8 cellular contexts compared by ENCODE assay signal in genomic region chr12:108618079-108618952, GRCh38. TPM values are rescaled to one million over a fixed set of nuclear protein-coding genes. Genes with fewer than 3 reads are reported as not detected.
DNase-seq lines count a peak whose midpoint lies in the region; ATAC-seq and TF ChIP-seq lines count a peak whose summit lies in the region.

No MANE protein-coding gene starts in this region.

- H3K4me3 ChIP-seq in HAP-1: no peak overlapping the region
- no peak overlapping the region for H3K4me3 ChIP-seq in adrenal gland
- H3K4me3 ChIP-seq in heart right ventricle: no peak overlapping the region
- no peak overlapping the region for H3K4me3 ChIP-seq in rectal smooth muscle tissue (ENCODE audit: low read length)

- H3K9me3 ChIP-seq in HAP-1: no peaks in the 10 kb centered on the region
- no peaks in the 10 kb centered on the region for H3K9me3 ChIP-seq in adrenal gland (replicated peaks in 1 of 3)
- H3K9me3 ChIP-seq in heart right ventricle: peaks cover 0 to 8% (median 0%) of the 10 kb centered on the region in 11 donors

- peak; percentile 57 to 69 (median 62) for ATAC-seq in T-cell (replicated peaks in 1 of 4)
- ATAC-seq in heart right ventricle: peak; percentile 72 to 90 (median 84)
- no peak for ATAC-seq in GM21423 (IDR thresholded peaks at IDR 0.05; ENCODE audit: unreplicated experiment)

- no peaks in the 10 kb centered on the region for H3K27me3 ChIP-seq in HAP-1 (ENCODE audit: low read depth)
- no peaks in the 10 kb centered on the region for H3K27me3 ChIP-seq in adrenal gland
- H3K27me3 ChIP-seq in heart right ventricle: no peaks in the 10 kb centered on the region
- H3K27me3 ChIP-seq in rectal smooth muscle tissue (ENCODE audit: control insufficient read depth, insufficient read depth, low read length): no peaks in the 10 kb centered on the region

- peaks cover 62 to 84% (median 66%) of the 10 kb centered on the region in 3 donors for H3K4me1 Mint-ChIP-seq in T-cell

- in situ Hi-C loops in HAP-1 (cut with MboI; ENCODE audit: low sequenced_read_pairs): loop anchor here (5.0 kb wide), 1 partner anchor 51 kb away; no protein-coding TSS in a partner anchor

- H3K9ac ChIP-seq in rectal smooth muscle tissue (ENCODE audit: low read length): peak overlapping the region; percentile 27

- intact Hi-C loops in adrenal gland (cut with DNase I): loop anchor here (2.0 to 10.0 kb wide), 3 partner anchors 51 to 104 kb away; partner anchors contain the start of genes FICD (in 1 of the 2) and ISCU (in 1 of the 2)
- intact Hi-C loops in heart right ventricle (cut with DNase I): loop anchor here in 7 of 10 donors (1.0 to 10.0 kb wide), 5 partner anchors 46 to 476 kb away; partner anchors contain the start of genes ISCU (in 2 of the 7), ALKBH2 (in 1 of the 7) and UNG (in 1 of the 7)

- no peaks in the 10 kb centered on the region for H3K36me3 ChIP-seq in HAP-1 (replicated peaks)
- H3K36me3 ChIP-seq in adrenal gland (replicated peaks in 1 of 2): no peaks in the 10 kb centered on the region
- H3K36me3 ChIP-seq in heart right ventricle: peaks cover 0 to 21% (median 0%) of the 10 kb centered on the region in 9 donors
- H3K36me3 ChIP-seq in rectal smooth muscle tissue (ENCODE audit: control insufficient read depth, insufficient read depth, low read length): peaks cover 1% of the 10 kb centered on the region

- POLR2A ChIA-PET in T-cell (lab: Charles Lee): interaction anchor here (0.5 to 2.1 kb wide), 14 partner anchors 8 to 232 kb away, joined by 3 to 13 read pairs (median 3); partner anchors contain the start of genes ISCU (in 2 of the 2), SART3 (in 1 of the 2) and SELPLG (in 1 of the 2)

- peaks cover 0 to 6% (median 0%) of the 10 kb centered on the region in 3 donors for H3K9me3 Mint-ChIP-seq in T-cell

- peaks cover 35% of the 10 kb centered on the region for H3K36me3 Mint-ChIP-seq in T-cell

- peak; percentile 91 to 99 (median 94) for TF ChIP-seq CTCF in adrenal gland (IDR thresholded peaks at IDR 0.05)
- TF ChIP-seq CTCF in heart right ventricle (IDR thresholded peaks at IDR 0.05): peak; percentile 97 to 99 (median 98)

- no peaks in the 10 kb centered on the region for H3K4me1 ChIP-seq in HAP-1
- peaks cover 5 to 22% of the 10 kb centered on the region in 2 donors for H3K4me1 ChIP-seq in adrenal gland (replicated peaks in 1 of 2)
- peaks cover 0 to 66% (median 14%) of the 10 kb centered on the region in 9 donors for H3K4me1 ChIP-seq in heart right ventricle
- no peaks in the 10 kb centered on the region for H3K4me1 ChIP-seq in rectal smooth muscle tissue (ENCODE audit: control insufficient read depth, insufficient read depth, low read length)

- peak; percentile 83 for DNase-seq in DMS53 treated with DMSO at 0.1 percent for 48 hours (lab: John Stamatoyannopoulos, UW; ENCODE audit: unreplicated experiment)
- peak; percentile 70 to 86 for DNase-seq in HAP-1 (ENCODE audit: low spot score in 2 of 2)
- DNase-seq in NCI-H146 treated with DMSO at 0.1 percent for 48 hours (lab: John Stamatoyannopoulos, UW; ENCODE audit: unreplicated experiment): peak; percentile 55
- peak in 33 of 34 experiments; percentile 49 to 80 (median 70) for DNase-seq in T-cell
- DNase-seq in adrenal gland: peak; percentile 79 to 90 (median 87)
- peak; percentile 72 to 82 for DNase-seq in heart right ventricle

- CTCF ChIA-PET in T-cell (lab: Charles Lee): interaction anchor here (0.6 to 5.0 kb wide), 31 partner anchors 9 to 1070 kb away, joined by 3 to 140 read pairs (median 5); partner anchors contain the start of genes ISCU (in 2 of the 2), SART3 (in 1 of the 2) and SELPLG (in 1 of the 2)

- peak overlapping the region in 2 of 3 donors; percentile 2 to 69 for H3K4me3 Mint-ChIP-seq in T-cell

- WGBS in adrenal gland, 4 donors: 5 to 9% (median 7%) methylated on average over 10 to 16 of the region's 16 CpGs
- 12 to 13% methylated on average over 16 of the region's 16 CpGs for WGBS in heart right ventricle, 2 donors

- H3K27me3 Mint-ChIP-seq in T-cell: no peaks in the 10 kb centered on the region

- H3K27ac ChIP-seq in adrenal gland (peak overlapping the region in 1 of 5 donors; percentile 43), heart right ventricle (peak overlapping the region in 1 of 10 donors; percentile 71), rectal smooth muscle tissue (ENCODE audit: low read depth, low read length) (no peak overlapping the region)

- no peak for TF ChIP-seq POLR2A in adrenal gland (IDR thresholded peaks at IDR 0.05)

- H3K27ac Mint-ChIP-seq in T-cell: peak overlapping the region; percentile 86 to 87

RNA-seq across cellular contexts. Expression of gene SELPLG, which starts 15.4 kb away (rescaled TPM):
- total RNA-seq in T-cell: 100 to 1,000 TPM; 102 to 220 (median 215) TPM
- total RNA-seq in adrenal gland: 10 to 100 TPM in 7 of 8 donors, 1 to 10 TPM in 1; 9.4 to 46.1 (median 16.0) TPM
- 1 to 10 TPM; 3.3 to 4.8 (median 3.8) TPM for polyA plus RNA-seq in adrenal gland
- total RNA-seq in heart right ventricle: 10 to 100 TPM in 1 of 10 donors, 1 to 10 TPM in 9; 1.5 to 17.6 (median 2.4) TPM
- polyA plus RNA-seq in heart right ventricle: 1 to 10 TPM in 1 of 2 donors, under 1 TPM in 1; 0.88 to 3.9 TPM

RNA-seq across cellular contexts. Expression of gene TMEM119, which starts 20.4 kb away (rescaled TPM):
- total RNA-seq in T-cell: 1 to 10 TPM in 2 of 5 donors, under 1 TPM in 3; 0.13 to 3.9 (median 0.98) TPM
- 10 to 100 TPM in 3 of 8 donors, 1 to 10 TPM in 5; 3.8 to 14.8 (median 7.1) TPM for total RNA-seq in adrenal gland
- polyA plus RNA-seq in adrenal gland: 10 to 100 TPM in 1 of 3 donors, 1 to 10 TPM in 2; 3.1 to 12.4 (median 5.6) TPM
- 1 to 10 TPM in 8 of 10 donors, under 1 TPM in 2; 0.57 to 6.9 (median 2.0) TPM for total RNA-seq in heart right ventricle
- 1 to 10 TPM; 1.0 to 2.2 TPM for polyA plus RNA-seq in heart right ventricle

RNA-seq across cellular contexts. Expression of gene ISCU, which starts 55.9 kb away (rescaled TPM):
- total RNA-seq in T-cell: 100 to 1,000 TPM; 108 to 190 (median 130) TPM
- total RNA-seq in adrenal gland: 1,000 to 10,000 TPM in 1 of 8 donors, 100 to 1,000 TPM in 7; 312 to 1,219 (median 431) TPM
- polyA plus RNA-seq in adrenal gland: 100 to 1,000 TPM; 209 to 431 (median 272) TPM
- 100 to 1,000 TPM; 321 to 630 (median 522) TPM for total RNA-seq in heart right ventricle
- polyA plus RNA-seq in heart right ventricle: 100 to 1,000 TPM; 164 to 215 TPM

RNA-seq across cellular contexts. Expression of gene SART3, which starts 57.3 kb away (rescaled TPM):
- 100 to 1,000 TPM in 1 of 5 donors, 10 to 100 TPM in 4; 76.3 to 107 (median 84.9) TPM for total RNA-seq in T-cell
- 10 to 100 TPM; 34.2 to 79.3 (median 46.8) TPM for total RNA-seq in adrenal gland
- polyA plus RNA-seq in adrenal gland: 10 to 100 TPM; 27.5 to 30.8 (median 30.1) TPM
- total RNA-seq in heart right ventricle: 10 to 100 TPM; 20.7 to 38.0 (median 25.2) TPM
- 10 to 100 TPM; 13.5 to 18.3 TPM for polyA plus RNA-seq in heart right ventricle
